In the genomic region with DNA sequence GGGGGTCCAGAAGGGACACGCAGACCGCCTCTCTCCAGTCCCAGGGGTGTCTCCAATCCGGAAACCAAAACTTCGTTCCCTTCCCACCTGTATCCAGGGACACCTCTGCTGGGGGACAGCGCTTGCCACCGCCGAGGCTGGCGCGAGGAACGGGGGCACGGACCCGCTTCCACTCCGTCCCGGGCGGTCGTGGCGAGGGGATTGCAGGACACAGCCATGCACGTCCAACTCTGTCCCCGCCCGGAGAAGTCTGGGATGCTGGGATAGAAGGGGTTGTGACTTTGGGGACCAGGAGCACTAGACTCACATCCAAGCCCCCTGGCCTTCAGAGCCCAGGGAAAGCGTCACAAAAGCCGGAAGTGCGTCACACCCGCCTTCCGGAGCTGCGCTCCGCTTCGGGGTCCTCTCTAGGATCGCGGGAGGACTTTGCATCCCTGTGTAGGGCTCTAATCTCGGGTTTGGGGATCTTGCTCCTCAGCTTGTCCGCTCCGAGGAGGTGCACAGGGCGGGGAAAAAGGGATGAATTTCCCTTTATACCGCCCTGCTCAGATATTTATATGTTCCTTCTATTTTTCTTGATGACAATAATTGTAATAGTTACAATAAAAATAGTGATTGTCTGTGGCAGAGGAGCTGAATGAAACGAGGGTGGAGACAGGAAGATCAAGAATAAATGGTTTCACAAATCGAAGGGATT, we compare ENCODE assay signal across 1 cellular context.
TF ChIP-seq lines count a peak whose summit lies in the region.

A gene (minus strand): TSS at position 348 of the 697 bp plus-strand sequence. CDS start 3,707 bp downstream, outside the sequence.

TF ChIP-seq in HEK293, 187 proteins besides CTCF, POLR2A, EP300 and RAD21 (continued from another document and continues in another):
- TF ChIP-seq, protein P1, sequence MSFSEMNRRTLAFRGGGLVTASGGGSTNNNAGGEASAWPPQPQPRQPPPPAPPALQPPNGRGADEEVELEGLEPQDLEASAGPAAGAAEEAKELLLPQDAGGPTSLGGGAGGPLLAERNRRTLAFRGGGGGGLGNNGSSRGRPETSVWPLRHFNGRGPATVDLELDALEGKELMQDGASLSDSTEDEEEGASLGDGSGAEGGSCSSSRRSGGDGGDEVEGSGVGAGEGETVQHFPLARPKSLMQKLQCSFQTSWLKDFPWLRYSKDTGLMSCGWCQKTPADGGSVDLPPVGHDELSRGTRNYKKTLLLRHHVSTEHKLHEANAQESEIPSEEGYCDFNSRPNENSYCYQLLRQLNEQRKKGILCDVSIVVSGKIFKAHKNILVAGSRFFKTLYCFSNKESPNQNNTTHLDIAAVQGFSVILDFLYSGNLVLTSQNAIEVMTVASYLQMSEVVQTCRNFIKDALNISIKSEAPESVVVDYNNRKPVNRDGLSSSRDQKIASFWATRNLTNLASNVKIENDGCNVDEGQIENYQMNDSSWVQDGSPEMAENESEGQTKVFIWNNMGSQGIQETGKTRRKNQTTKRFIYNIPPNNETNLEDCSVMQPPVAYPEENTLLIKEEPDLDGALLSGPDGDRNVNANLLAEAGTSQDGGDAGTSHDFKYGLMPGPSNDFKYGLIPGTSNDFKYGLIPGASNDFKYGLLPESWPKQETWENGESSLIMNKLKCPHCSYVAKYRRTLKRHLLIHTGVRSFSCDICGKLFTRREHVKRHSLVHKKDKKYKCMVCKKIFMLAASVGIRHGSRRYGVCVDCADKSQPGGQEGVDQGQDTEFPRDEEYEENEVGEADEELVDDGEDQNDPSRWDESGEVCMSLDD (tag by site-specific recombination; IDR thresholded peaks at IDR 0.05) = peak; percentile 84
- TF ChIP-seq ZBTB20 (tag by site-specific recombination; IDR thresholded peaks at IDR 0.05) = peak; percentile 43; the same call in 1 of the 2 replicates
- TF ChIP-seq SP7 (tag by site-specific recombination; IDR thresholded peaks at IDR 0.05) = peak; percentile 76
- TF ChIP-seq, protein P2, sequence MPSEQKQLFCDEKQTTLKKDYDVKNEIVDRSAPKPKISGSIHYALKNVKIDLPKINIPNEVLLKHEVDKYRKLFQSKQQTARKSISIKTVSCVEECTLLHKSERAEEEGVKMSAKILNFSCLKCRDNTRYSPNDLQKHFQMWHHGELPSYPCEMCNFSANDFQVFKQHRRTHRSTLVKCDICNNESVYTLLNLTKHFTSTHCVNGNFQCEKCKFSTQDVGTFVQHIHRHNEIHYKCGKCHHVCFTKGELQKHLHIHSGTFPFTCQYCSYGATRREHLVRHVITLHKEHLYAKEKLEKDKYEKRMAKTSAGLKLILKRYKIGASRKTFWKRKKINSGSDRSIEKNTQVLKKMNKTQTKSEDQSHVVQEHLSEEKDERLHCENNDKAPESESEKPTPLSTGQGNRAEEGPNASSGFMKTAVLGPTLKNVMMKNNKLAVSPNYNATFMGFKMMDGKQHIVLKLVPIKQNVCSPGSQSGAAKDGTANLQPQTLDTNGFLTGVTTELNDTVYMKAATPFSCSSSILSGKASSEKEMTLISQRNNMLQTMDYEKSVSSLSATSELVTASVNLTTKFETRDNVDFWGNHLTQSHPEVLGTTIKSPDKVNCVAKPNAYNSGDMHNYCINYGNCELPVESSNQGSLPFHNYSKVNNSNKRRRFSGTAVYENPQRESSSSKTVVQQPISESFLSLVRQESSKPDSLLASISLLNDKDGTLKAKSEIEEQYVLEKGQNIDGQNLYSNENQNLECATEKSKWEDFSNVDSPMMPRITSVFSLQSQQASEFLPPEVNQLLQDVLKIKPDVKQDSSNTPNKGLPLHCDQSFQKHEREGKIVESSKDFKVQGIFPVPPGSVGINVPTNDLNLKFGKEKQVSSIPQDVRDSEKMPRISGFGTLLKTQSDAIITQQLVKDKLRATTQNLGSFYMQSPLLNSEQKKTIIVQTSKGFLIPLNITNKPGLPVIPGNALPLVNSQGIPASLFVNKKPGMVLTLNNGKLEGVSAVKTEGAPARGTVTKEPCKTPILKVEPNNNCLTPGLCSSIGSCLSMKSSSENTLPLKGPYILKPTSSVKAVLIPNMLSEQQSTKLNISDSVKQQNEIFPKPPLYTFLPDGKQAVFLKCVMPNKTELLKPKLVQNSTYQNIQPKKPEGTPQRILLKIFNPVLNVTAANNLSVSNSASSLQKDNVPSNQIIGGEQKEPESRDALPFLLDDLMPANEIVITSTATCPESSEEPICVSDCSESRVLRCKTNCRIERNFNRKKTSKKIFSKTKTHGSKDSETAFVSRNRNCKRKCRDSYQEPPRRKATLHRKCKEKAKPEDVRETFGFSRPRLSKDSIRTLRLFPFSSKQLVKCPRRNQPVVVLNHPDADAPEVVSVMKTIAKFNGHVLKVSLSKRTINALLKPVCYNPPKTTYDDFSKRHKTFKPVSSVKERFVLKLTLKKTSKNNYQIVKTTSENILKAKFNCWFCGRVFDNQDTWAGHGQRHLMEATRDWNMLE (tag by site-specific recombination; conservative IDR thresholded peaks at IDR 0.05; ENCODE audit: low read depth) = peak; percentile 96
- TF ChIP-seq, protein P3, sequence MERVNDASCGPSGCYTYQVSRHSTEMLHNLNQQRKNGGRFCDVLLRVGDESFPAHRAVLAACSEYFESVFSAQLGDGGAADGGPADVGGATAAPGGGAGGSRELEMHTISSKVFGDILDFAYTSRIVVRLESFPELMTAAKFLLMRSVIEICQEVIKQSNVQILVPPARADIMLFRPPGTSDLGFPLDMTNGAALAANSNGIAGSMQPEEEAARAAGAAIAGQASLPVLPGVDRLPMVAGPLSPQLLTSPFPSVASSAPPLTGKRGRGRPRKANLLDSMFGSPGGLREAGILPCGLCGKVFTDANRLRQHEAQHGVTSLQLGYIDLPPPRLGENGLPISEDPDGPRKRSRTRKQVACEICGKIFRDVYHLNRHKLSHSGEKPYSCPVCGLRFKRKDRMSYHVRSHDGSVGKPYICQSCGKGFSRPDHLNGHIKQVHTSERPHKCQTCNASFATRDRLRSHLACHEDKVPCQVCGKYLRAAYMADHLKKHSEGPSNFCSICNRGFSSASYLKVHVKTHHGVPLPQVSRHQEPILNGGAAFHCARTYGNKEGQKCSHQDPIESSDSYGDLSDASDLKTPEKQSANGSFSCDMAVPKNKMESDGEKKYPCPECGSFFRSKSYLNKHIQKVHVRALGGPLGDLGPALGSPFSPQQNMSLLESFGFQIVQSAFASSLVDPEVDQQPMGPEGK (tag by site-specific recombination; IDR thresholded peaks at IDR 0.05) = peak; percentile 69
- TF ChIP-seq ZEB2 (tag by site-specific recombination; IDR thresholded peaks at IDR 0.05) = peak; percentile 22; the same call in 1 of the 2 replicates
- TF ChIP-seq ZXDB (tag by site-specific recombination; IDR thresholded peaks at IDR 0.05) = peak; percentile 90; the same call in 1 of the 2 replicates
- TF ChIP-seq, protein P4, sequence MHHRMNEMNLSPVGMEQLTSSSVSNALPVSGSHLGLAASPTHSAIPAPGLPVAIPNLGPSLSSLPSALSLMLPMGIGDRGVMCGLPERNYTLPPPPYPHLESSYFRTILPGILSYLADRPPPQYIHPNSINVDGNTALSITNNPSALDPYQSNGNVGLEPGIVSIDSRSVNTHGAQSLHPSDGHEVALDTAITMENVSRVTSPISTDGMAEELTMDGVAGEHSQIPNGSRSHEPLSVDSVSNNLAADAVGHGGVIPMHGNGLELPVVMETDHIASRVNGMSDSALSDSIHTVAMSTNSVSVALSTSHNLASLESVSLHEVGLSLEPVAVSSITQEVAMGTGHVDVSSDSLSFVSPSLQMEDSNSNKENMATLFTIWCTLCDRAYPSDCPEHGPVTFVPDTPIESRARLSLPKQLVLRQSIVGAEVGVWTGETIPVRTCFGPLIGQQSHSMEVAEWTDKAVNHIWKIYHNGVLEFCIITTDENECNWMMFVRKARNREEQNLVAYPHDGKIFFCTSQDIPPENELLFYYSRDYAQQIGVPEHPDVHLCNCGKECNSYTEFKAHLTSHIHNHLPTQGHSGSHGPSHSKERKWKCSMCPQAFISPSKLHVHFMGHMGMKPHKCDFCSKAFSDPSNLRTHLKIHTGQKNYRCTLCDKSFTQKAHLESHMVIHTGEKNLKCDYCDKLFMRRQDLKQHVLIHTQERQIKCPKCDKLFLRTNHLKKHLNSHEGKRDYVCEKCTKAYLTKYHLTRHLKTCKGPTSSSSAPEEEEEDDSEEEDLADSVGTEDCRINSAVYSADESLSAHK (tag by site-specific recombination; IDR thresholded peaks at IDR 0.05) = 0 out of 2 replicates have a peak, but pooled peaks have one; percentile 30
- TF ChIP-seq ZNF394 (tag by site-specific recombination; IDR thresholded peaks at IDR 0.05; ENCODE audit: borderline replicate concordance) = peak; percentile 67
- peak; percentile 56; the same call in 1 of the 2 replicates for TF ChIP-seq ZNF561 (tag by site-specific recombination; IDR thresholded peaks at IDR 0.05; ENCODE audit: borderline replicate concordance)
- TF ChIP-seq, protein P5, sequence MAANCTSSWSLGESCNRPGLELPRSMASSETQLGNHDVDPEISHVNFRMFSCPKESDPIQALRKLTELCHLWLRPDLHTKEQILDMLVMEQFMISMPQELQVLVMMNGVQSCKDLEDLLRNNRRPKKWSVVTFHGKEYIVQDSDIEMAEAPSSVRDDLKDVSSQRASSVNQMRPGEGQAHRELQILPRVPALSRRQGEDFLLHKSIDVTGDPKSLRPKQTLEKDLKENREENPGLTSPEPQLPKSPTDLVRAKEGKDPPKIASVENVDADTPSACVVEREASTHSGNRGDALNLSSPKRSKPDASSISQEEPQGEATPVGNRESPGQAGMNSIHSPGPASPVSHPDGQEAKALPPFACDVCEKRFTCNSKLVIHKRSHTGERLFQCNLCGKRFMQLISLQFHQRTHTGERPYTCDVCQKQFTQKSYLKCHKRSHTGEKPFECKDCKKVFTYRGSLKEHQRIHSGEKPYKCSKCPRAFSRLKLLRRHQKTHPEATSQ (tag by site-specific recombination; IDR thresholded peaks at IDR 0.05) = peak; percentile 82; the same call in 1 of the 2 replicates
- TF ChIP-seq, protein P6, sequence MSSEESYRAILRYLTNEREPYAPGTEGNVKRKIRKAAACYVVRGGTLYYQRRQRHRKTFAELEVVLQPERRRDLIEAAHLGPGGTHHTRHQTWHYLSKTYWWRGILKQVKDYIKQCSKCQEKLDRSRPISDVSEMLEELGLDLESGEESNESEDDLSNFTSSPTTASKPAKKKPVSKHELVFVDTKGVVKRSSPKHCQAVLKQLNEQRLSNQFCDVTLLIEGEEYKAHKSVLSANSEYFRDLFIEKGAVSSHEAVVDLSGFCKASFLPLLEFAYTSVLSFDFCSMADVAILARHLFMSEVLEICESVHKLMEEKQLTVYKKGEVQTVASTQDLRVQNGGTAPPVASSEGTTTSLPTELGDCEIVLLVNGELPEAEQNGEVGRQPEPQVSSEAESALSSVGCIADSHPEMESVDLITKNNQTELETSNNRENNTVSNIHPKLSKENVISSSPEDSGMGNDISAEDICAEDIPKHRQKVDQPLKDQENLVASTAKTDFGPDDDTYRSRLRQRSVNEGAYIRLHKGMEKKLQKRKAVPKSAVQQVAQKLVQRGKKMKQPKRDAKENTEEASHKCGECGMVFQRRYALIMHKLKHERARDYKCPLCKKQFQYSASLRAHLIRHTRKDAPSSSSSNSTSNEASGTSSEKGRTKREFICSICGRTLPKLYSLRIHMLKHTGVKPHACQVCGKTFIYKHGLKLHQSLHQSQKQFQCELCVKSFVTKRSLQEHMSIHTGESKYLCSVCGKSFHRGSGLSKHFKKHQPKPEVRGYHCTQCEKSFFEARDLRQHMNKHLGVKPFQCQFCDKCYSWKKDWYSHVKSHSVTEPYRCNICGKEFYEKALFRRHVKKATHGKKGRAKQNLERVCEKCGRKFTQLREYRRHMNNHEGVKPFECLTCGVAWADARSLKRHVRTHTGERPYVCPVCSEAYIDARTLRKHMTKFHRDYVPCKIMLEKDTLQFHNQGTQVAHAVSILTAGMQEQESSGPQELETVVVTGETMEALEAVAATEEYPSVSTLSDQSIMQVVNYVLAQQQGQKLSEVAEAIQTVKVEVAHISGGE (tag by site-specific recombination; conservative IDR thresholded peaks at IDR 0.05; ENCODE audit: low read depth) = peak; percentile 93
- TF ChIP-seq ZNF501 (tag by site-specific recombination; IDR thresholded peaks at IDR 0.05) = peak; percentile 77; the same call in 1 of the 2 replicates
- TF ChIP-seq ZBTB48 (tag by site-specific recombination; IDR thresholded peaks at IDR 0.05) = peak; percentile 97
- TF ChIP-seq ZNF335 (tag by site-specific recombination; conservative IDR thresholded peaks at IDR 0.05) = peak; percentile 68
- TF ChIP-seq GLI4 (tag by site-specific recombination; IDR thresholded peaks at IDR 0.05) = 0 out of 2 replicates have a peak, but pooled peaks have one; percentile 46
- no peak for TF ChIP-seq ZNF140 (tag by site-specific recombination; IDR thresholded peaks at IDR 0.05)
- peak; percentile 79 for TF ChIP-seq SP2 (tag by site-specific recombination; IDR thresholded peaks at IDR 0.05)
- TF ChIP-seq ZNF610 (tag by site-specific recombination; IDR thresholded peaks at IDR 0.05; ENCODE audit: borderline replicate concordance) = peak; percentile 43; the same call in 1 of the 2 replicates
- peak; percentile 84; the same call in 1 of the 2 replicates for TF ChIP-seq ZFP37 (tag by site-specific recombination; IDR thresholded peaks at IDR 0.05)
- no peak for TF ChIP-seq BCL11A (tag by site-specific recombination; IDR thresholded peaks at IDR 0.05; ENCODE audit: low read depth)
- TF ChIP-seq, protein P7, sequence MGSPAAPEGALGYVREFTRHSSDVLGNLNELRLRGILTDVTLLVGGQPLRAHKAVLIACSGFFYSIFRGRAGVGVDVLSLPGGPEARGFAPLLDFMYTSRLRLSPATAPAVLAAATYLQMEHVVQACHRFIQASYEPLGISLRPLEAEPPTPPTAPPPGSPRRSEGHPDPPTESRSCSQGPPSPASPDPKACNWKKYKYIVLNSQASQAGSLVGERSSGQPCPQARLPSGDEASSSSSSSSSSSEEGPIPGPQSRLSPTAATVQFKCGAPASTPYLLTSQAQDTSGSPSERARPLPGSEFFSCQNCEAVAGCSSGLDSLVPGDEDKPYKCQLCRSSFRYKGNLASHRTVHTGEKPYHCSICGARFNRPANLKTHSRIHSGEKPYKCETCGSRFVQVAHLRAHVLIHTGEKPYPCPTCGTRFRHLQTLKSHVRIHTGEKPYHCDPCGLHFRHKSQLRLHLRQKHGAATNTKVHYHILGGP (tag by site-specific recombination; IDR thresholded peaks at IDR 0.05) = 0 out of 2 replicates have a peak, but pooled peaks have one; percentile 10
- no peak for TF ChIP-seq ZNF785 (tag by site-specific recombination; IDR thresholded peaks at IDR 0.05)
- TF ChIP-seq ZNF843 (tag by site-specific recombination; IDR thresholded peaks at IDR 0.05) = peak; percentile 34; the same call in 1 of the 2 replicates
- no peak for TF ChIP-seq ZFP69B (tag by site-specific recombination; IDR thresholded peaks at IDR 0.05)
- peak; percentile 20; the same call in 1 of the 2 replicates for TF ChIP-seq ZNF558 (tag by site-specific recombination; IDR thresholded peaks at IDR 0.05)
- no peak for TF ChIP-seq ZNF530 (tag by site-specific recombination; IDR thresholded peaks at IDR 0.05; ENCODE audit: low read depth)
- TF ChIP-seq ZNF391 (tag by site-specific recombination; IDR thresholded peaks at IDR 0.05; ENCODE audit: borderline replicate concordance, low read depth) = peak; percentile 50; the same call in 1 of the 2 replicates
- peak; percentile 48; the same call in 1 of the 2 replicates for TF ChIP-seq GLIS2 (tag by site-specific recombination; IDR thresholded peaks at IDR 0.05)
- TF ChIP-seq ZNF629 (tag by site-specific recombination; IDR thresholded peaks at IDR 0.05) = peak; percentile 100
- peak; percentile 100 for TF ChIP-seq ZBTB21 (tag by site-specific recombination; IDR thresholded peaks at IDR 0.05)
- TF ChIP-seq, protein P8, sequence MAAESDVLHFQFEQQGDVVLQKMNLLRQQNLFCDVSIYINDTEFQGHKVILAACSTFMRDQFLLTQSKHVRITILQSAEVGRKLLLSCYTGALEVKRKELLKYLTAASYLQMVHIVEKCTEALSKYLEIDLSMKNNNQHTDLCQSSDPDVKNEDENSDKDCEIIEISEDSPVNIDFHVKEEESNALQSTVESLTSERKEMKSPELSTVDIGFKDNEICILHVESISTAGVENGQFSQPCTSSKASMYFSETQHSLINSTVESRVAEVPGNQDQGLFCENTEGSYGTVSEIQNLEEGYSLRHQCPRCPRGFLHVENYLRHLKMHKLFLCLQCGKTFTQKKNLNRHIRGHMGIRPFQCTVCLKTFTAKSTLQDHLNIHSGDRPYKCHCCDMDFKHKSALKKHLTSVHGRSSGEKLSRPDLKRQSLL (tag by site-specific recombination; IDR thresholded peaks at IDR 0.05) = no peak; the same call in 1 of the 2 replicates
